ENCODE assay signal across 14 cellular contexts in the genomic region with DNA sequence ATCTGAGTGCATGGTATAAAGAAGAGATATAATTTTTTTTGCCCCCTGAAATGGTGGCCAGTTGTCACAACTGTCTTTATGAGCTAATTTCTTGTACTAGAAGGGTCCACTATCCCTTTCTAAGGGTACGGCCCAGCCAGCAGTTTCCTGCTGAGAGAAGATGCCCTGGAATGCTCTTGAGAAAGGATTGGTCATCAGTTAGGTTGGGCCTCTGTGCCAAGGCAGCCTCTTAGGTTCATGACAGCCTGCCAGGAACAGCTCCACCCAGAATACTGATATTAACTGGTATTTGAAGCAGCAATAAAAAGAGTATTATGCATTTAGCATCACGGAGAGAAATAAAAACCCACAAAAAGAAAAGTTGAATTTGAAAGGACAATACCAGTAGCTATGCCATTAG. TPM values are rescaled to one million over a fixed set of nuclear protein-coding genes. Genes with fewer than 3 reads are reported as not detected.
DNase-seq lines count a peak whose midpoint lies in the region; ATAC-seq, FAIRE-seq and TF ChIP-seq lines count a peak whose summit lies in the region.
"Had no signal": no experiment of that assay in that cellular context is flagged by ENCODE, and none has a peak within 500 bp of the region (broad histone marks: within the 10 kb centered on the region; RNA-seq: fewer than 3 reads in every experiment).

No MANE protein-coding gene starts in this region.

- no peaks in the 10 kb centered on the region for H4K20me1 ChIP-seq in keratinocyte (ENCODE audit: control insufficient read depth, extremely low read depth, insufficient read depth, low read length)
- H4K20me1 ChIP-seq in HepG2 (ENCODE audit: insufficient read depth, low read length) = no peaks in the 10 kb centered on the region

- CTCF ChIA-PET in HepG2 (lab: Yijun Ruan, JAX; ENCODE audit: low intra/inter-chr PET ratio, low total read pairs) = no interaction called here

- H3K36me3 ChIP-seq in ACC112 (ENCODE audit: insufficient read depth, low read length) (no peaks in the 10 kb centered on the region), bronchial epithelial cell (ENCODE audit: control insufficient read depth, insufficient read depth, low read length) (no peaks in the 10 kb centered on the region), keratinocyte (ENCODE audit: control insufficient read depth in 2 of 2, extremely low read depth in 1 of 2, insufficient read depth in 2 of 2, low read length in 2 of 2) (no peaks in the 10 kb centered on the region), HepG2 (replicated peaks in 1 of 2; ENCODE audit: control insufficient read depth in 1 of 2, insufficient read depth in 2 of 2, low read length in 2 of 2) (no peaks in the 10 kb centered on the region)
- H3K36me3 ChIP-seq: esophagus muscularis mucosa, thoracic aorta had no signal

- FAIRE-seq in bronchial epithelial cell (lab: Jason Lieb, UNC) = no peak
- no peak for FAIRE-seq in keratinocyte (lab: Jason Lieb, UNC)
- FAIRE-seq in HepG2 (lab: Jason Lieb, UNC) = no peak

- intact Hi-C loops in HepG2 (cut with micrococcal nuclease; ENCODE audit: unreplicated experiment) = no loop called here

- TF ChIP-seq CTCF in bronchial epithelial cell (IDR thresholded peaks at IDR 0.05; ENCODE audit: insufficient read depth, low read length, severe bottlenecking) (no peak), keratinocyte (optimal IDR thresholded peaks at IDR 0.05 in 1 of 3, IDR thresholded peaks at IDR 0.05 in 1 of 3, conservative IDR thresholded peaks at IDR 0.05 in 1 of 3; ENCODE audit: extremely low read depth in 1 of 3, insufficient read depth in 2 of 3, low read length in 3 of 3) (no peak), HepG2 (CRISPR knock-in tag; IDR thresholded peaks at IDR 0.05) (no peak)

- H3K79me2 ChIP-seq in ACC112 (ENCODE audit: control insufficient read depth, insufficient read depth, low read length, unreplicated experiment) = no peaks in the 10 kb centered on the region
- H3K79me2 ChIP-seq in keratinocyte (ENCODE audit: control insufficient read depth, insufficient read depth, low read length) = no peaks in the 10 kb centered on the region
- no peaks in the 10 kb centered on the region for H3K79me2 ChIP-seq in HepG2 (ENCODE audit: insufficient read depth, low read length)

- POLR2A ChIA-PET in HepG2 (lab: Yijun Ruan, JAX) = interaction anchor here (2.0 to 5.4 kb wide), 2 partner anchors 9 to 29 kb away, joined by 5 to 48 read pairs; a partner anchor contains a TSS

- TF ChIP-seq RAD21 in HepG2 (CRISPR knock-in tag; IDR thresholded peaks at IDR 0.05) = no peak

- H3K4me3 ChIP-seq in ACC112 (ENCODE audit: low read depth, low read length) = no peak overlapping the region
- no peak overlapping the region for H3K4me3 ChIP-seq in bronchial epithelial cell (ENCODE audit: low read depth, low read length)
- H3K4me3 ChIP-seq in keratinocyte (ENCODE audit: control insufficient read depth in 2 of 3, extremely low read depth in 1 of 3, insufficient read depth in 2 of 3, low read depth in 1 of 3, low read length in 3 of 3) = no peak overlapping the region
- H3K4me3 ChIP-seq in HepG2 (replicated peaks in 1 of 3; ENCODE audit: insufficient read depth in 1 of 3, low read depth in 2 of 3, low read length in 3 of 3) = no peak overlapping the region
- H3K4me3 ChIP-seq: esophagus muscularis mucosa, thoracic aorta had no signal

- H2AFZ ChIP-seq in ACC112 (ENCODE audit: low read length, unreplicated experiment) = no peak overlapping the region
- H2AFZ ChIP-seq in keratinocyte (ENCODE audit: control insufficient read depth, low read length) = no peak overlapping the region
- no peak overlapping the region for H2AFZ ChIP-seq in HepG2 (ENCODE audit: low read length)

- TF ChIP-seq EP300 in HepG2 (IDR thresholded peaks at IDR 0.05; ENCODE audit: low read depth in 2 of 2, low read length in 2 of 2) (no peak), HepG2 (CRISPR knock-in tag; IDR thresholded peaks at IDR 0.05; ENCODE audit: borderline replicate concordance) (no peak)

- BruUV-seq in HepG2 (replicated peaks; lab: Mats Ljungman, UMichigan) = no TSS peak

- ATAC-seq in HepG2 = no peak

- H3K4me2 ChIP-seq in keratinocyte (ENCODE audit: control insufficient read depth, extremely low read depth, insufficient read depth, low read depth, low read length) (no peak overlapping the region), HepG2 (ENCODE audit: low read depth, low read length) (no peak overlapping the region)

- dilution Hi-C loops in keratinocyte (cut with MboI; ENCODE audit: extremely low pct_ligation_motif_present, low sequenced_read_pairs) = no loop called here

- H3K27me3 ChIP-seq in ACC112 (ENCODE audit: insufficient read depth, low read length) (no peaks in the 10 kb centered on the region), bronchial epithelial cell (ENCODE audit: control insufficient read depth, insufficient read depth, low read length) (no peaks in the 10 kb centered on the region), keratinocyte (ENCODE audit: control insufficient read depth, extremely low read depth, insufficient read depth, low read length) (no peaks in the 10 kb centered on the region), HepG2 (ENCODE audit: control insufficient read depth in 1 of 2, insufficient read depth in 2 of 2, low read length in 2 of 2) (no peaks in the 10 kb centered on the region)
- H3K27me3 ChIP-seq: esophagus muscularis mucosa had no signal

- H3K9me3 ChIP-seq in keratinocyte (ENCODE audit: control insufficient read depth, low read depth, low read length) = no peaks in the 10 kb centered on the region
- no peaks in the 10 kb centered on the region for H3K9me3 ChIP-seq in HepG2 (ENCODE audit: low read length)
- H3K9me3 ChIP-seq: esophagus muscularis mucosa, thoracic aorta had no signal

- in situ Hi-C loops in HepG2 (cut with HindIII; ENCODE audit: extremely low pct_ligation_motif_present, low pct_unique_long_range_greater_than_20kb) = no loop called here

- no peaks in the 10 kb centered on the region for H3K9me1 ChIP-seq in keratinocyte (ENCODE audit: control insufficient read depth, extremely low read depth, insufficient read depth, low read length)

- no peak for TF ChIP-seq POLR2A in HepG2 (IDR thresholded peaks at IDR 0.05; ENCODE audit: insufficient read depth in 1 of 2, low read depth in 2 of 2, low read length in 2 of 2)

- H3K9ac ChIP-seq in keratinocyte (ENCODE audit: control insufficient read depth, extremely low read depth, insufficient read depth, low read length) (no peak overlapping the region), HepG2 (ENCODE audit: insufficient read depth, low read depth, low read length) (no peak overlapping the region)

- H3K4me1 ChIP-seq in ACC112 (ENCODE audit: control insufficient read depth, insufficient read depth, low read length, unreplicated experiment) (peaks cover 59% of the 10 kb centered on the region), keratinocyte (ENCODE audit: control insufficient read depth, extremely low read depth, insufficient read depth, low read length) (peaks cover 69% of the 10 kb centered on the region), HepG2 (ENCODE audit: insufficient read depth, low read length) (peaks cover 81% of the 10 kb centered on the region)

- H3K27ac ChIP-seq in ACC112 (ENCODE audit: low read depth, low read length) (peak overlapping the region; percentile 97), keratinocyte (ENCODE audit: control insufficient read depth, insufficient read depth, low read length) (peak overlapping the region; percentile 97), HepG2 (ENCODE audit: extremely low read length, insufficient read depth, low read length) (no peak overlapping the region)
- H3K27ac ChIP-seq: esophagus muscularis mucosa had no signal

- DNase-seq in LHCN-M2 (ENCODE audit: low read depth) = peak; percentile 45
- peak; percentile 88 for DNase-seq in bronchial epithelial cell (ENCODE audit: low read depth)
- DNase-seq in keratinocyte (ENCODE audit: low read depth, low spot score) = no peak
- DNase-seq in cerebellum (ENCODE audit: low spot score) = no peak
- DNase-seq in activated CD4-positive, CD25-positive, alpha-beta regulatory T cell treated with anti-CD3 and anti-CD28 coated beads, Interleukin-2, amount 50 U/mL, for 72 hours = no peak
- no peak for DNase-seq in HepG2 (ENCODE audit: low spot score)
- no peak for DNase-seq in RKO (ENCODE audit: low spot score)
- DNase-seq: activated naive CD4-positive, alpha-beta T cell treated with Interleukin-2 at 50 U/mL for 16 hours; NCI-H1092; NCI-H2227 treated with DMSO at 0.1 percent for 48 hours; nucleus accumbens had no signal

- WGBS in HepG2 (ENCODE audit: low lambda C conversion rate) = 93% methylated on average over 2 of the region's 2 CpGs

RNA-seq across cellular contexts. Expression of a gene that starts 9.0 kb away (rescaled TPM):
- 9.7 and 10.9 TPM in 2 replicates for total RNA-seq in LHCN-M2 (2014; rRNA removed)
- 3.6 TPM for polyA plus RNA-seq in LHCN-M2 (2012)
- 20.9 and 25.3 TPM in 2 replicates for total RNA-seq in bronchial epithelial cell
- 1.5 to 3.9 TPM (median 2.9 TPM) in 3 replicates for polyA plus RNA-seq in keratinocyte
- 39.6 TPM for polyA plus RNA-seq in keratinocyte (2011; ENCODE audit: low read depth)
- 3.5 and 4.5 TPM in 2 replicates for polyA plus RNA-seq in keratinocyte (2011; cell fraction: cytosol; rRNA removed)
- polyA plus RNA-seq in keratinocyte (2011; cell fraction: nucleus; rRNA removed) = 1.9 TPM in 2 replicates
- polyA plus RNA-seq in keratinocyte (2012; ENCODE audit: low replicate concordance) = 7.4 and 19.7 TPM in 2 replicates
- 0.52 to 1.4 TPM (median 0.99 TPM) in 3 replicates for polyA minus RNA-seq in keratinocyte
- 6.7 TPM for polyA minus RNA-seq in keratinocyte (2011; cell fraction: cytosol; rRNA and poly(A)+ RNA removed)
- polyA minus RNA-seq in keratinocyte (2011; cell fraction: nucleus; rRNA and poly(A)+ RNA removed) = 1.9 and 3.3 TPM in 2 replicates
- total RNA-seq in cerebellum = 44.2 TPM
- 22.8 and 33.0 TPM in 2 replicates for total RNA-seq in HepG2 (2016; rRNA removed; fragmentation: Illumina TruSeq; extraction: Trizol)
- 4.3 and 5.0 TPM in 2 replicates for total RNA-seq in HepG2 (2016; cell fraction: cytosol; rRNA removed; fragmentation: Illumina TruSeq; extraction: Trizol; ENCODE audit: low read depth)
- total RNA-seq in HepG2 (2016; cell fraction: insoluble cytoplasmic fraction; rRNA removed; fragmentation: Illumina TruSeq; extraction: Trizol) = 22.7 and 34.5 TPM in 2 replicates
- total RNA-seq in HepG2 (2016; cell fraction: membrane; rRNA removed; fragmentation: Illumina TruSeq; extraction: Trizol) = 19.5 and 20.3 TPM in 2 replicates
- 11.8 and 12.4 TPM in 2 replicates for total RNA-seq in HepG2 (2016; cell fraction: nucleus; rRNA removed; fragmentation: Illumina TruSeq; extraction: Trizol)
- 2.8 and 3.1 TPM in 2 replicates for polyA plus RNA-seq in HepG2 (2011; rRNA removed)
- polyA plus RNA-seq in HepG2 (2011; cell fraction: cytosol; rRNA removed) = 2.5 TPM in 2 replicates
- 1.3 and 1.6 TPM in 2 replicates for polyA plus RNA-seq in HepG2 (2011; cell fraction: nucleus; rRNA removed)
- polyA plus RNA-seq in HepG2 (2012) = 15.9 and 22.1 TPM in 2 replicates
- 4.2 and 5.7 TPM in 2 replicates for polyA plus RNA-seq in HepG2 (2016; cell fraction: cytosol; fragmentation: Illumina TruSeq; extraction: Trizol; ENCODE audit: low read depth)
- 32.2 and 38.6 TPM in 2 replicates for polyA plus RNA-seq in HepG2 (2016; cell fraction: insoluble cytoplasmic fraction; fragmentation: Illumina TruSeq; extraction: Trizol; ENCODE audit: low read depth)
- 14.3 and 16.1 TPM in 2 replicates for polyA plus RNA-seq in HepG2 (2016; cell fraction: membrane; fragmentation: Illumina TruSeq; extraction: Trizol; ENCODE audit: low read depth)
- polyA plus RNA-seq in HepG2 (2016; cell fraction: nucleus; fragmentation: Illumina TruSeq; extraction: Trizol; ENCODE audit: insufficient read depth, low read depth) = 12.5 and 13.2 TPM in 2 replicates
- 1.3 and 3.6 TPM in 2 replicates for polyA minus RNA-seq in HepG2 (2011; rRNA and poly(A)+ RNA removed; ENCODE audit: low replicate concordance)
- 9.3 and 9.5 TPM in 2 replicates for polyA minus RNA-seq in HepG2 (2011; cell fraction: cytosol; rRNA and poly(A)+ RNA removed)
- polyA minus RNA-seq in HepG2 (2011; cell fraction: nucleus; rRNA and poly(A)+ RNA removed) = 4.5 and 5.8 TPM in 2 replicates

RNA-seq across cellular contexts. Expression of a gene that starts 38.8 kb away (rescaled TPM):
- total RNA-seq in LHCN-M2 (2014; rRNA removed) (18.8 and 20.7 TPM in 2 replicates), bronchial epithelial cell (22.7 and 28.7 TPM in 2 replicates), cerebellum (33.8 TPM), HepG2 (2016; rRNA removed; fragmentation: Illumina TruSeq; extraction: Trizol) (66.0 and 81.9 TPM in 2 replicates)
- 5.0 TPM for polyA plus RNA-seq in LHCN-M2 (2012)
- polyA plus RNA-seq in keratinocyte (14.7 to 23.0 TPM (median 15.0 TPM) in 3 replicates), HepG2 (2011; rRNA removed) (31.9 and 42.2 TPM in 2 replicates)
- 14.9 TPM for polyA plus RNA-seq in keratinocyte (2011; ENCODE audit: low read depth)
- 11.9 and 20.6 TPM in 2 replicates for polyA plus RNA-seq in keratinocyte (2011; cell fraction: cytosol; rRNA removed)
- polyA plus RNA-seq in keratinocyte (2011; cell fraction: nucleus; rRNA removed) = 23.0 and 33.3 TPM in 2 replicates
- 10.7 and 13.5 TPM in 2 replicates for polyA plus RNA-seq in keratinocyte (2012; ENCODE audit: low replicate concordance)
- polyA minus RNA-seq in keratinocyte = 1.1 to 30.8 TPM (median 9.2 TPM) in 3 replicates
- 6.5 TPM for polyA minus RNA-seq in keratinocyte (2011; cell fraction: cytosol; rRNA and poly(A)+ RNA removed)
- polyA minus RNA-seq in keratinocyte (2011; cell fraction: nucleus; rRNA and poly(A)+ RNA removed) = 19.7 and 29.3 TPM in 2 replicates
- 21.2 and 26.8 TPM in 2 replicates for total RNA-seq in HepG2 (2016; cell fraction: cytosol; rRNA removed; fragmentation: Illumina TruSeq; extraction: Trizol; ENCODE audit: low read depth)
- 67.4 and 74.9 TPM in 2 replicates for total RNA-seq in HepG2 (2016; cell fraction: insoluble cytoplasmic fraction; rRNA removed; fragmentation: Illumina TruSeq; extraction: Trizol)
- total RNA-seq in HepG2 (2016; cell fraction: membrane; rRNA removed; fragmentation: Illumina TruSeq; extraction: Trizol) = 20.1 and 28.0 TPM in 2 replicates
- 235 and 261 TPM in 2 replicates for total RNA-seq in HepG2 (2016; cell fraction: nucleus; rRNA removed; fragmentation: Illumina TruSeq; extraction: Trizol)
- 13.5 and 18.7 TPM in 2 replicates for polyA plus RNA-seq in HepG2 (2011; cell fraction: cytosol; rRNA removed)
- polyA plus RNA-seq in HepG2 (2011; cell fraction: nucleus; rRNA removed) = 53.6 and 65.0 TPM in 2 replicates
- polyA plus RNA-seq in HepG2 (2012) = 22.7 and 30.6 TPM in 2 replicates
- polyA plus RNA-seq in HepG2 (2016; cell fraction: cytosol; fragmentation: Illumina TruSeq; extraction: Trizol; ENCODE audit: low read depth) = 3.1 and 3.6 TPM in 2 replicates
- 45.8 and 49.9 TPM in 2 replicates for polyA plus RNA-seq in HepG2 (2016; cell fraction: insoluble cytoplasmic fraction; fragmentation: Illumina TruSeq; extraction: Trizol; ENCODE audit: low read depth)
- 6.0 and 6.4 TPM in 2 replicates for polyA plus RNA-seq in HepG2 (2016; cell fraction: membrane; fragmentation: Illumina TruSeq; extraction: Trizol; ENCODE audit: low read depth)
- 68.3 and 74.4 TPM in 2 replicates for polyA plus RNA-seq in HepG2 (2016; cell fraction: nucleus; fragmentation: Illumina TruSeq; extraction: Trizol; ENCODE audit: insufficient read depth, low read depth)
- 15.0 and 25.2 TPM in 2 replicates for polyA minus RNA-seq in HepG2 (2011; rRNA and poly(A)+ RNA removed; ENCODE audit: low replicate concordance)
- 13.2 and 16.8 TPM in 2 replicates for polyA minus RNA-seq in HepG2 (2011; cell fraction: cytosol; rRNA and poly(A)+ RNA removed)
- polyA minus RNA-seq in HepG2 (2011; cell fraction: nucleus; rRNA and poly(A)+ RNA removed) = 381 and 440 TPM in 2 replicates

Comparison
In these comparisons a context has a peak if more than half of its experiments do, and no peak if none do; other contexts are left out.
1. DNase-seq: peak in LHCN-M2 (single experiment) and bronchial epithelial cell (single experiment); none in keratinocyte (single experiment), cerebellum (single experiment), activated CD4-positive, CD25-positive, alpha-beta regulatory T cell treated with anti-CD3 and anti-CD28 coated beads, Interleukin-2, amount 50 U/mL, for 72 hours (single experiment), HepG2 (single experiment) and RKO (single experiment).